ENCODE assay signal across 35 cellular contexts in genomic region chr3:158992466-158992865, GRCh38.
"Had no signal": no experiment of that assay in that cellular context is flagged by ENCODE, and none has a peak within 500 bp of the region (broad histone marks: within the 10 kb centered on the region; RNA-seq: fewer than 3 reads in every experiment).

No MANE protein-coding gene starts in this region.

- H3K9me3 ChIP-seq: MG63 had no signal

- H3K36me3 ChIP-seq: MG63 had no signal

- H3K4me3 ChIP-seq: MG63 had no signal

- DNase-seq: MG63, MM.1S, MV-4-11, NCI-H1048, NCI-H1092, NCI-H1092 treated with DMSO at 0.1 percent for 48 hours, NCI-H1105, NCI-H1105 treated with DMSO at 0.1 percent for 48 hours, NCI-H1417, NCI-H1417 treated with DMSO at 0.1 percent for 48 hours, NCI-H1436, NCI-H1436 treated with DMSO at 0.1 percent for 48 hours, NCI-H146, NCI-H1694, NCI-H1694 treated with DMSO at 0.1 percent for 48 hours, NCI-H187, NCI-H187 treated with DMSO at 0.1 percent for 48 hours, NCI-H1930, NCI-H2029, NCI-H2029 treated with DMSO at 0.1 percent for 48 hours, NCI-H2081, NCI-H2081 treated with DMSO at 0.1 percent for 48 hours, NCI-H2107, NCI-H2171, NCI-H2171 treated with DMSO at 0.1 percent for 48 hours, NCI-H2227 treated with DMSO at 0.1 percent for 48 hours, NCI-H226, NCI-H345, NCI-H446, NCI-H446 treated with DMSO at 0.1 percent for 48 hours, NCI-H510A, NCI-H510A treated with DMSO at 0.1 percent for 48 hours, NCI-H524, NCI-H524 treated with DMSO at 0.1 percent for 48 hours, NCI-H526 had no signal
